Comparison of ENCODE assay signal across 8 cellular contexts in the genomic region with DNA sequence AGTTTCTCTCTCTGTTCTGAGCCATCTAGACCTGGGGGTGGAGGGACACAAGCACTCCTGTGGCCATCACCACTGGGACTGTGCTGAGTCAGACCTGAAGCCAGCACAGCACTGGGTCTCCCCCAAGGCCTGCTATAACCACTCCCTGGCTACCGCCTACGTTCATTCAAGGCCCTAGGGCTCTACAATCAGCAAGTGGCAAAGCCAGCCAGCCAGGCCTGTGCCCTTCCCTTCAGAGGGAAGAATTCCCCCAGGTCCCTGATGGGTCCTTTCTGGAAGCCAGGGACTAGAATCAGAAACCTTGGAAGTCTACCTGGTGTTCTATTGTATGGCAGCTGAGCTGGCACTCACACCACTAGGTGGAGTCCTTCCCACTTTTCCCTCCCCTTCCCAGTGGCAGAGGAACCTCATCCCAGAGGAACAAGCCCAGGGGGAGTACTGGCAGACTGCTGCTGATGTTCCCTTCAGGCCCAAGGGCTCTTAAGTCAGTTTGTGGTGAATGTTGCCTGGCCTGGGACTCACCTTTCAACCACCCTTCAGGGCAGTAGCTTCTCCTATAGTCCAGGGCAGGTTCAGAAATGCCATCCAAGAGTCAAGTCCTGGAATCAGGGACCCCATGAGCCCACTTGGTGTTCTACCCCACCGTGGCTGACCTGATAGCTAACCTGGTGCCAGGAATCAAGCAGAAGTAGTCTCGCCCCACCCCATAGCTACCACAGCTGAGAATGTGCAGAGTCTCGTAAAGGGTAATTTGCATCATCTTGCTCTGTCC. TPM values are rescaled to one million over a fixed set of nuclear protein-coding genes. Genes with fewer than 3 reads are reported as not detected.
DNase-seq lines count a peak whose midpoint lies in the region; ATAC-seq, FAIRE-seq and TF ChIP-seq lines count a peak whose summit lies in the region.

No MANE protein-coding gene starts in this region.

- 40% methylated on average over 5 of the region's 5 CpGs for WGBS in GM12878 (ENCODE audit: insufficient coverage, insufficient replicate concordance, low lambda C conversion rate, missing lambda C conversion rate)
- WGBS in mesendoderm (ENCODE audit: extremely low coverage, insufficient coverage, low lambda C conversion rate), result no CpG with 5 or more reads among the region's 5 CpGs

- peak overlapping the region; percentile 29 for H3K56ac ChIP-seq in mesendoderm (ENCODE audit: low read length)

- peak overlapping the region; percentile 19; the same call in 1 of the 2 replicates for H3K9ac ChIP-seq in GM12878 (ENCODE audit: control insufficient read depth, insufficient read depth, low read length)
- H3K9ac ChIP-seq in mesendoderm (ENCODE audit: low read length), result no peak overlapping the region

- H3K23ac ChIP-seq in mesendoderm (ENCODE audit: low read length), result no peak overlapping the region

- H3K4me2 ChIP-seq in GM12878 (ENCODE audit: control insufficient read depth, insufficient read depth) (peak overlapping the region; percentile 53; the same call in 1 of the 2 replicates), mesendoderm (ENCODE audit: low read length) (no peak overlapping the region)

- H2BK120ac ChIP-seq in mesendoderm (ENCODE audit: low read depth, low read length), result no peak overlapping the region

- BruUV-seq in GM12878 (replicated peaks; lab: Mats Ljungman, UMichigan), result no TSS peak

- no peak overlapping the region for H3K4me3 ChIP-seq in GM12878
- H3K4me3 ChIP-seq in mesendoderm (ENCODE audit: low read length), result no peak overlapping the region

- TF ChIP-seq POLR2A in GM12878 (IDR thresholded peaks at IDR 0.05; ENCODE audit: low read depth, low read length), result no peak

- TF ChIP-seq CTCF in D721Med (IDR thresholded peaks at IDR 0.05; ENCODE audit: insufficient read depth, missing control alignments) (peak; percentile 36), GM12878 (IDR thresholded peaks at IDR 0.05 in 2 of 3, conservative IDR thresholded peaks at IDR 0.05 in 1 of 3; ENCODE audit: control insufficient read depth in 2 of 3, extremely low read depth in 1 of 3, insufficient read depth in 1 of 3, low read depth in 3 of 3, low read length in 3 of 3) (peak; percentile 40 to 57 (median 56))

- no peaks in the 10 kb centered on the region for H3K9me3 ChIP-seq in GM12878 (replicated peaks; ENCODE audit: control insufficient read depth, insufficient read depth, low read length)

- no peak overlapping the region for H2BK15ac ChIP-seq in mesendoderm (replicated peaks; ENCODE audit: low read depth)

- RAD21 ChIA-PET in GM12878 (lab: Charles Lee; ENCODE audit: unreplicated experiment), result interaction anchor here (0.7 to 1.2 kb wide), 3 partner anchors 55 to 205 kb away, joined by 3 to 5 read pairs (median 3); no protein-coding TSS in a partner anchor

- peak overlapping the region; percentile 26; the same call in 1 of the 2 replicates for H2AFZ ChIP-seq in GM12878 (ENCODE audit: control insufficient read depth, low read depth, low read length)

- CTCF ChIA-PET in GM12878 (lab: Yijun Ruan, JAX), result interaction anchor here (0.6 to 2.3 kb wide), 22 partner anchors 9 to 782 kb away, joined by 3 to 23 read pairs (median 3); no protein-coding TSS in a partner anchor

- SMC1A ChIA-PET in GM12878 (lab: Charles Lee; ENCODE audit: uncharacterized antibody, unreplicated experiment), result interaction anchor here (0.6 to 2.2 kb wide), 10 partner anchors 13 to 1117 kb away, joined by 3 to 7 read pairs (median 3); no protein-coding TSS in a partner anchor

- in situ Hi-C loops in GM12878 (cut with MboI), result no loop called here

- 0 out of 2 replicates have a peak, but pooled peaks have one; percentile 23 for TF ChIP-seq RAD21 in GM12878 (IDR thresholded peaks at IDR 0.05; ENCODE audit: insufficient read depth, low read depth, low read length)

- H3K27me3 ChIP-seq in GM12878 (replicated peaks in 1 of 2; ENCODE audit: control insufficient read depth in 2 of 2, insufficient read depth in 2 of 2, low read length in 1 of 2) (no peaks in the 10 kb centered on the region), mesendoderm (ENCODE audit: insufficient read depth, low read length, poor library complexity) (no peaks in the 10 kb centered on the region)

- intact Hi-C loops in GM12878 (cut with micrococcal nuclease; ENCODE audit: unreplicated experiment), result no loop called here

- no peak overlapping the region for H4K8ac ChIP-seq in mesendoderm (ENCODE audit: low read depth, low read length)

- FAIRE-seq in D721Med (lab: Jason Lieb, UNC) (no peak), GM12878 (lab: Jason Lieb, UNC) (no peak)

- H3K4ac ChIP-seq in mesendoderm (ENCODE audit: low read depth, low read length), result no peak overlapping the region

- H3K36me3 ChIP-seq in GM12878 (ENCODE audit: control insufficient read depth in 2 of 2, insufficient read depth in 2 of 2, low read length in 1 of 2) (no peaks in the 10 kb centered on the region; a peak in 1 of 4 replicates), mesendoderm (ENCODE audit: control insufficient read depth, insufficient read depth, low read length) (no peaks in the 10 kb centered on the region)

- DNase-seq in D721Med (ENCODE audit: insufficient read length, low spot score) (no peak), GM12878 (ENCODE audit: low read depth, low spot score) (no peak), mesendoderm (peak; percentile 89), GM19240 (ENCODE audit: insufficient read length, low spot score) (no peak)
- DNase-seq in activated effector memory CD4-positive, alpha-beta T cell treated with Interleukin-2 at 50 U/mL for 16 hours, result no peak

- H3K79me2 ChIP-seq in GM12878 (ENCODE audit: control insufficient read depth, insufficient read depth, low read length) (peaks cover 3% of the 10 kb centered on the region), mesendoderm (ENCODE audit: control insufficient read depth, insufficient read depth, low read length) (peaks cover 10% of the 10 kb centered on the region)

- H4K5ac ChIP-seq in mesendoderm (ENCODE audit: low read length), result no peak overlapping the region

- ATAC-seq in GM18511 (IDR thresholded peaks at IDR 0.05; ENCODE audit: unreplicated experiment) (peak; percentile 83), HG03520 (IDR thresholded peaks at IDR 0.05; ENCODE audit: unreplicated experiment) (peak; percentile 55), GM12878 (peak; percentile 90), GM18517 (IDR thresholded peaks at IDR 0.05; ENCODE audit: unreplicated experiment) (no peak)

- H3K27ac ChIP-seq in GM12878 (ENCODE audit: control insufficient read depth, insufficient read depth) (no peak overlapping the region), mesendoderm (ENCODE audit: low read depth, low read length) (no peak overlapping the region)

- H3K18ac ChIP-seq in mesendoderm (ENCODE audit: low read length), result peak overlapping the region; percentile 12

- no peaks in the 10 kb centered on the region for H4K20me1 ChIP-seq in GM12878 (ENCODE audit: control insufficient read depth, insufficient read depth)

- H2BK5ac ChIP-seq in mesendoderm (ENCODE audit: low read length), result no peak overlapping the region

- no peak overlapping the region for H2AK5ac ChIP-seq in mesendoderm (ENCODE audit: low read length)

- no peak for TF ChIP-seq EP300 in GM12878 (IDR thresholded peaks at IDR 0.05; ENCODE audit: borderline replicate concordance in 1 of 2, control insufficient read depth in 1 of 2, low read depth in 2 of 2, low read length in 2 of 2)

- H3K79me1 ChIP-seq in mesendoderm (ENCODE audit: low read length), result peaks cover 5% of the 10 kb centered on the region

- POLR2A ChIA-PET in GM12878 (lab: Charles Lee), result interaction anchor here (0.5 kb wide), 1 partner anchor 1041 kb away, joined by 4 read pairs; no protein-coding TSS in a partner anchor

- H3K4me1 ChIP-seq in GM12878 (ENCODE audit: control insufficient read depth, insufficient read depth, low read length) (peaks cover 17% of the 10 kb centered on the region), mesendoderm (ENCODE audit: control insufficient read depth, low read depth, low read length) (no peaks in the 10 kb centered on the region)

TF ChIP-seq in GM12878, 131 proteins besides CTCF, POLR2A, EP300 and RAD21 (continues in another document):
- TF ChIP-seq IKZF1 (conservative IDR thresholded peaks at IDR 0.05), result peak; percentile 70
- TF ChIP-seq, protein P1, sequence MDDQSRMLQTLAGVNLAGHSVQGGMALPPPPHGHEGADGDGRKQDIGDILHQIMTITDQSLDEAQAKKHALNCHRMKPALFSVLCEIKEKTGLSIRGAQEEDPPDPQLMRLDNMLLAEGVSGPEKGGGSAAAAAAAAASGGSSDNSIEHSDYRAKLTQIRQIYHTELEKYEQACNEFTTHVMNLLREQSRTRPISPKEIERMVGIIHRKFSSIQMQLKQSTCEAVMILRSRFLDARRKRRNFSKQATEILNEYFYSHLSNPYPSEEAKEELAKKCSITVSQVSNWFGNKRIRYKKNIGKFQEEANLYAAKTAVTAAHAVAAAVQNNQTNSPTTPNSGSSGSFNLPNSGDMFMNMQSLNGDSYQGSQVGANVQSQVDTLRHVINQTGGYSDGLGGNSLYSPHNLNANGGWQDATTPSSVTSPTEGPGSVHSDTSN (IDR thresholded peaks at IDR 0.05; ENCODE audit: insufficient replicate concordance, low read depth, low read length), result no peak

RNA-seq across cellular contexts. Expression of a gene that starts 20.0 kb away (rescaled TPM):
- 30.5 and 31.5 TPM in 2 replicates for total RNA-seq in GM12878 (2013; cell fraction: nucleolus; rRNA removed)
- 3.4 and 3.9 TPM in 2 replicates for total RNA-seq in GM12878 (2014; rRNA removed)
- total RNA-seq in GM12878 (2014; rRNA removed; fragmentation: Illumina TruSeq; extraction: Trizol), result 3.5 and 3.7 TPM in 2 replicates
- total RNA-seq in GM12878 (2021), result 3.6 and 4.1 TPM in 2 replicates
- polyA plus RNA-seq in GM12878 (2011; ENCODE audit: low read depth), result 2.1 TPM
- 4.8 and 7.4 TPM in 2 replicates for polyA plus RNA-seq in GM12878 (2011; rRNA removed)
- 1.4 and 1.8 TPM in 2 replicates for polyA plus RNA-seq in GM12878 (2011; cell fraction: cytosol; rRNA removed)
- 3.9 and 4.9 TPM in 2 replicates for polyA plus RNA-seq in GM12878 (2011; cell fraction: nucleus; rRNA removed)
- polyA plus RNA-seq in GM12878 (2012), result 3.8 and 4.1 TPM in 2 replicates
- polyA plus RNA-seq in GM12878 (2014; fragmentation: Illumina TruSeq; extraction: Trizol), result 2.7 and 6.0 TPM in 2 replicates
- under 1 TPM; 0.63 to 0.80 TPM for polyA plus RNA-seq in GM12878 (2014; fragmentation: Nextera tagmentation; extraction: Ambion mirVana)
- polyA plus RNA-seq in GM12878 (2014; rRNA removed), result 1.8 and 2.0 TPM in 2 replicates
- 1 to 10 TPM; 1.2 to 1.5 TPM for polyA plus RNA-seq in GM12878 (2016; fragmentation: Nextera tagmentation; extraction: Ambion mirVana)
- polyA minus RNA-seq in GM12878 (2011; rRNA and poly(A)+ RNA removed), result 4.9 and 6.2 TPM in 2 replicates
- polyA minus RNA-seq in GM12878 (2011; cell fraction: cytosol; rRNA and poly(A)+ RNA removed), result 2.9 and 3.1 TPM in 2 replicates
- polyA minus RNA-seq in GM12878 (2011; cell fraction: nucleus; rRNA and poly(A)+ RNA removed), result 4.2 and 7.4 TPM in 2 replicates
- 3.8 TPM for polyA plus RNA-seq in mesendoderm (2013, experiment 1 of 2)
- polyA plus RNA-seq in mesendoderm (2013, experiment 2 of 2), result 3.7 TPM
